ENCODE assay signal across 8 cellular contexts in the genomic region with DNA sequence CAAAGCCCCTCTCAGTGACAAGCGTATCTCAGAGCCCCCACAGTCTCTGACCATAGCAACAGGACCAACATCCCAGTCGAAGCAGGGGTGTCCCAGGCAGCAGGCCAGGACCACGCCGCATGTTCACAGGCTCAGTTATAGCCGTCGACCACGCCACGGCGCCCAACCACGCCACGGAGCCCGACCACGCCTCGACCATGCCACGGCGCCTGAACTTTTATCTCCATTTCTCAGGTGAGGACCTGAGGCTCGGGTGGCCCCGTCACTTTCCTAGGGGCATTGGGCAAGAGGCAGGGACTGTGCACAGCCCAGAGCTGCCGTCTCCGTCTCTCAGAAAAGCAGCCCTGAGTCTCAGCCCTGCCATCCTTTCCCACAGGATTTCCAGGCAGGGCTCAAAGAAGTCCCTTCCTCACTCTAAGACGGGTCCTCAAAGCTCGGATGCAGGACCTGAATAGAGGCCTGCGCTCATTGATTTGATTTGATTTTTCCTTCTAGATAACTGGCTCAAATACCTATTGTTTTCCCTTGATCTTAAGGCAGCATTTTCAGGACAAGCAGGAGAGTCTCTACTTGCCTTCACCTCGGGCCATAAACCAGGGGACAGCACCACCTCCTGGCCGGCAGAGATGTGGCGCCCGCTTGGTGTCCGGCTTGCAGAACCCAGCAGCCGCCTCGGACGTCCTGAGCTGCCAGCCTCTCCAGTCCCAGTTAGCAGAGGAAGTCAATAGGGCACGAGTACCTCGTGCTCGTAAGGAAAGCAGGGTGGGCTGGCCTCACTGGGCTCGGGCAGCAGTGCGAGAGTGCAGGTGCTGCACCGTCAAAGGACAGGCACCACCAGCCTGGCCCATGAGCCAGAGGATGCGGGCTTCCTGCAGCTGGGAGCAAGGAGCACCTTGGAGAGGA. TPM values are rescaled to one million over a fixed set of nuclear protein-coding genes. Genes with fewer than 3 reads are reported as not detected.
DNase-seq lines count a peak whose midpoint lies in the region; FAIRE-seq and TF ChIP-seq lines count a peak whose summit lies in the region.
"Had no signal": no experiment of that assay in that cellular context is flagged by ENCODE, and none has a peak within 500 bp of the region (broad histone marks: within the 10 kb centered on the region; RNA-seq: fewer than 3 reads in every experiment).

No MANE protein-coding gene starts in this region.

- DNase-seq in ELR (ENCODE audit: low read depth) (peak; percentile 76), HTR-8/SVneo (ENCODE audit: insufficient read length, low spot score) (peak; percentile 93), SK-MEL-5 (ENCODE audit: low read depth, low spot score) (peak; percentile 71), MCF 10A (ENCODE audit: unreplicated experiment) (peak; percentile 77), inferior parietal cortex (ENCODE audit: extremely low spot score) (peak; percentile 66), spleen (peak; percentile 84), NCI-H187 treated with DMSO at 0.1 percent for 48 hours (lab: John Stamatoyannopoulos, UW) (no peak)

- POLR2A ChIA-PET in MCF 10A (lab: Yijun Ruan, JAX) = interaction anchor here (0.7 to 1.6 kb wide), 5 partner anchors 77 to 714 kb away, joined by 3 to 8 read pairs (median 3); no protein-coding TSS in a partner anchor

- no peak overlapping the region for H3K4me3 Mint-ChIP-seq in MCF 10A (ENCODE audit: unreplicated experiment)
- H3K4me3 Mint-ChIP-seq: activated naive CD4-positive, alpha-beta T cell treated with anti-CD3 and anti-CD28 coated beads, Interleukin-2, amount 50 U/mL, for 24 hours had no signal

- TF ChIP-seq POLR2A in spleen (IDR thresholded peaks at IDR 0.05) = no peak

- intact Hi-C loops in MCF 10A (cut with micrococcal nuclease) = loop anchor here (1.0 to 2.0 kb wide), 6 partner anchors 71 to 715 kb away; no protein-coding TSS in a partner anchor
- intact Hi-C loops in spleen (cut with DNase I; ENCODE audit: low total_unique reads) = loop anchor here (5.0 kb wide), 1 partner anchor 716 kb away; no protein-coding TSS in a partner anchor

- H3K27me3 Mint-ChIP-seq in MCF 10A (ENCODE audit: insufficient read depth, unreplicated experiment) = peaks cover 40% of the 10 kb centered on the region

- no peaks in the 10 kb centered on the region for H3K9me3 Mint-ChIP-seq in MCF 10A (ENCODE audit: unreplicated experiment)
- H3K9me3 Mint-ChIP-seq: activated naive CD4-positive, alpha-beta T cell treated with anti-CD3 and anti-CD28 coated beads, Interleukin-2, amount 50 U/mL, for 24 hours had no signal

- no peak overlapping the region for H3K27ac Mint-ChIP-seq in MCF 10A (ENCODE audit: low read depth, unreplicated experiment)
- H3K27ac Mint-ChIP-seq: activated naive CD4-positive, alpha-beta T cell treated with anti-CD3 and anti-CD28 coated beads, Interleukin-2, amount 50 U/mL, for 24 hours had no signal

- H3K4me3 ChIP-seq in spleen = no peak overlapping the region

- H3K27ac ChIP-seq in spleen = no peak overlapping the region

- CTCF ChIA-PET in MCF 10A (lab: Yijun Ruan, JAX) = interaction anchor here (0.6 to 5.9 kb wide), 32 partner anchors 8 to 1645 kb away, joined by 3 to 77 read pairs (median 3); no protein-coding TSS in a partner anchor

- 53 to 58% (median 56%) methylated on average over 37 to 38 of the region's 38 CpGs for WGBS in spleen, 5 donors

- TF ChIP-seq CTCF in MCF 10A (IDR thresholded peaks at IDR 0.05; ENCODE audit: unreplicated experiment) = peak; percentile 86
- TF ChIP-seq CTCF in spleen (IDR thresholded peaks at IDR 0.05 in 8 of 11, conservative IDR thresholded peaks at IDR 0.05 in 3 of 11) = peak; percentile 18 to 83 (median 70)

- no peaks in the 10 kb centered on the region for H3K9me3 ChIP-seq in spleen

- peaks cover 0 to 6% (median 0%) of the 10 kb centered on the region in 6 donors for H3K4me1 ChIP-seq in spleen

- no peaks in the 10 kb centered on the region for H3K36me3 Mint-ChIP-seq in MCF 10A (ENCODE audit: insufficient read depth, unreplicated experiment)
- H3K36me3 Mint-ChIP-seq: activated naive CD4-positive, alpha-beta T cell treated with anti-CD3 and anti-CD28 coated beads, Interleukin-2, amount 50 U/mL, for 24 hours had no signal

- no peaks in the 10 kb centered on the region for H3K36me3 ChIP-seq in spleen

- H3K4me1 Mint-ChIP-seq in MCF 10A (ENCODE audit: insufficient read depth, unreplicated experiment) = peaks cover 13% of the 10 kb centered on the region
- H3K4me1 Mint-ChIP-seq: activated naive CD4-positive, alpha-beta T cell treated with anti-CD3 and anti-CD28 coated beads, Interleukin-2, amount 50 U/mL, for 24 hours had no signal

- BruUV-seq in MCF 10A (replicated peaks; lab: Mats Ljungman, UMichigan) = no TSS peak

- FAIRE-seq in HTR-8/SVneo (lab: Jason Lieb, UNC) = peak; percentile 86

- in situ Hi-C loops in SK-MEL-5 (cut with HindIII; ENCODE audit: low pct_unique_long_range_greater_than_20kb, low sequenced_read_pairs) = no loop called here

- peaks cover 0 to 40% (median 0%) of the 10 kb centered on the region in 7 donors for H3K27me3 ChIP-seq in spleen (replicated peaks in 1 of 7)

RNA-seq across cellular contexts. Expression of gene C16orf95, which starts 38.8 kb away (rescaled TPM):
- 2.6 and 3.4 TPM in 2 replicates for total RNA-seq in SK-MEL-5 (2014; rRNA removed; shearing (Covaris generic))
- polyA plus RNA-seq in SK-MEL-5 (2015; cell fraction: cytosol; rRNA removed) = 4.8 and 5.2 TPM in 2 replicates
- polyA plus RNA-seq in SK-MEL-5 (2015; cell fraction: nucleus; rRNA removed) = 2.0 and 4.9 TPM in 2 replicates
- total RNA-seq in MCF 10A (2022) (5.7 and 5.8 TPM in 2 replicates), spleen (1 to 10 TPM in 5 of 7 donors, not detected in 2; 1.0 to 2.6 (median 2.0) TPM)
- polyA plus RNA-seq in spleen = 1 to 10 TPM; 1.2 to 2.9 (median 2.8) TPM
